10 cellular contexts compared by ENCODE assay signal in the genomic region with DNA sequence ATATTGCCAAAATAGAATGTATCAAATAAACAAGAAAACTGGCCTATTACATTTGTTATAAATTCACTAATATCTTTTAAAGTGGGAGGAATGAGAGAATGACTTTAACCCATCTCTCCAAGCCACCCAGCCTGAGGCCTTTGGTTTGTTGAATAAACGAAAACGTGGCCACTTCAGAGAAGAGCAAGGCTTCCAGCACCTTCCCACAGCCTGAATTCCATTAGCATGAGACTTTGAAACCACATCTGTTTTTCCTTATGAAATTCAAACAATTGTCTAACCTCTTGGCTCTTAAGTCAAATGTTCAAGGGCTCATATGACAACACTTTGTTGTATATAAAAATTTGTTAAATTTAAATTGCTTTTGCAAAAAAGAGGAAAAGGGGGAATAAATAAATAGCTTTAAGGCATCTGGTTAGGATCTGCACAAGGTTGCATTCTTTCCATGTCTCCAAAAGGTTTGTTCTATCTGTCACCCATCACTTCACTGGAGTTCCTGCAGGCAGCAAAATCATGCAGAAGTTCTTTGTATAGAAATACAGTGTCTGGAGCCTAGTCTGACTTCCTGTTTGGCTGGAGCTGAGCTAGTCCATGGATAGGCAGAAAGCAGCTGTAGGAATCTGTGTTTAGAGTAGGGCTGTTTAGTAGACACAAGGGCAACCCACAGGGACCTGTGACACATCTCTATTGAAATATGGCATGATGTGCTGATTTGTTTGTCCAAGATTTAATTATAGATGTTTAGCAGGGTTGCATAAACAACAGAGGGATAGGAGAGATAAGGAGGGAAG.
DNase-seq lines count a peak whose midpoint lies in the region; ATAC-seq and TF ChIP-seq lines count a peak whose summit lies in the region.
"Had no signal": no experiment of that assay in that cellular context is flagged by ENCODE, and none has a peak within 500 bp of the region (broad histone marks: within the 10 kb centered on the region; RNA-seq: fewer than 3 reads in every experiment).

No MANE protein-coding gene starts in this region.

- H3K36me3 ChIP-seq in BJ (ENCODE audit: control insufficient read depth, insufficient read depth, low read length) (no peaks in the 10 kb centered on the region), neural progenitor cell (no peaks in the 10 kb centered on the region)
- H3K36me3 ChIP-seq in CD8-positive, alpha-beta memory T cell (ENCODE audit: insufficient read depth, low read length) = no peaks in the 10 kb centered on the region

- H3K27me3 Mint-ChIP-seq in chondrocyte (ENCODE audit: low read depth) (peaks cover 7% of the 10 kb centered on the region), neural progenitor cell (ENCODE audit: insufficient read depth, low read depth) (no peaks in the 10 kb centered on the region)
- no peaks in the 10 kb centered on the region for H3K27me3 Mint-ChIP-seq in CD8-positive, alpha-beta memory T cell

- POLR2A ChIA-PET in BJ (lab: Charles Lee) = no interaction called here
- POLR2A ChIA-PET in CD8-positive, alpha-beta memory T cell (lab: Charles Lee) = no interaction called here

- H3K9ac ChIP-seq in neural progenitor cell = no peak overlapping the region

- H3K4me3 ChIP-seq in BJ (ENCODE audit: low read depth, low read length) = no peak overlapping the region
- no peak overlapping the region for H3K4me3 ChIP-seq in CD8-positive, alpha-beta memory T cell (ENCODE audit: low read length)
- no peak overlapping the region for H3K4me3 ChIP-seq in neural progenitor cell

- no peak for ATAC-seq in HG03565 (IDR thresholded peaks at IDR 0.05; ENCODE audit: unreplicated experiment)

- H3K27ac ChIP-seq in CD8-positive, alpha-beta memory T cell (ENCODE audit: low read depth, low read length) = no peak overlapping the region
- H3K27ac ChIP-seq in neural progenitor cell = no peak overlapping the region

- H3F3A ChIP-seq in neural progenitor cell (ENCODE audit: low read depth) = no peaks in the 10 kb centered on the region

- DNase-seq in BJ (ENCODE audit: low read depth) (peak; percentile 82), NCI-H2029 treated with DMSO at 0.1 percent for 48 hours (lab: John Stamatoyannopoulos, UW) (peak; percentile 0), chondrocyte (ENCODE audit: low spot score) (no peak), mucosa of gallbladder (ENCODE audit: low spot score) (peak; percentile 52), neural progenitor cell (ENCODE audit: low spot score) (no peak), NCI-H128 (lab: John Stamatoyannopoulos, UW; ENCODE audit: unreplicated experiment) (no peak)
- DNase-seq in CD8-positive, alpha-beta memory T cell = no peak
- DNase-seq: activated CD8-positive, alpha-beta memory T cell treated with anti-CD3 and anti-CD28 coated beads, Interleukin-2, amount 50 U/mL, for 4 hours; NCI-H2171 had no signal

- H3K9me3 Mint-ChIP-seq in chondrocyte (ENCODE audit: low read depth) (peaks cover 6% of the 10 kb centered on the region), neural progenitor cell (no peaks in the 10 kb centered on the region)
- H3K9me3 Mint-ChIP-seq in CD8-positive, alpha-beta memory T cell = peaks cover 0 to 6% (median 0%) of the 10 kb centered on the region in 5 donors

- TF ChIP-seq CTCF in BJ (IDR thresholded peaks at IDR 0.05; ENCODE audit: insufficient read depth, low read depth, low read length) (no peak), chondrocyte (IDR thresholded peaks at IDR 0.05) (no peak), neural progenitor cell (IDR thresholded peaks at IDR 0.05) (no peak)

- H3K4me3 Mint-ChIP-seq in chondrocyte (ENCODE audit: unreplicated experiment) (no peak overlapping the region), neural progenitor cell (no peak overlapping the region)
- H3K4me3 Mint-ChIP-seq in CD8-positive, alpha-beta memory T cell = no peak overlapping the region

- H2AFZ ChIP-seq in neural progenitor cell (replicated peaks) = no peak overlapping the region

- H3K4me1 Mint-ChIP-seq in chondrocyte (ENCODE audit: low read depth) = peaks cover 30% of the 10 kb centered on the region
- H3K4me1 Mint-ChIP-seq in CD8-positive, alpha-beta memory T cell = peaks cover 0 to 2% (median 0%) of the 10 kb centered on the region in 3 donors
- H3K4me1 Mint-ChIP-seq in neural progenitor cell = no peaks in the 10 kb centered on the region

- no peaks in the 10 kb centered on the region for H4K20me1 ChIP-seq in neural progenitor cell (ENCODE audit: low read depth)

- H3K36me3 Mint-ChIP-seq in chondrocyte (ENCODE audit: low read depth) (peaks cover 1% of the 10 kb centered on the region), neural progenitor cell (no peaks in the 10 kb centered on the region)
- H3K36me3 Mint-ChIP-seq in CD8-positive, alpha-beta memory T cell = no peaks in the 10 kb centered on the region

- H3K27ac Mint-ChIP-seq in chondrocyte (ENCODE audit: unreplicated experiment) (peak overlapping the region; percentile 80), neural progenitor cell (no peak overlapping the region)
- H3K27ac Mint-ChIP-seq in CD8-positive, alpha-beta memory T cell = no peak overlapping the region

- CTCF ChIA-PET in BJ (lab: Yijun Ruan, JAX) = no interaction called here
- CTCF ChIA-PET in CD8-positive, alpha-beta memory T cell (lab: Charles Lee) = no interaction called here

- no peaks in the 10 kb centered on the region for H3K9me3 ChIP-seq in CD8-positive, alpha-beta memory T cell (ENCODE audit: low read length)
- H3K9me3 ChIP-seq in neural progenitor cell (ENCODE audit: low read depth) = no peaks in the 10 kb centered on the region

- no peaks in the 10 kb centered on the region for H3K4me1 ChIP-seq in CD8-positive, alpha-beta memory T cell (ENCODE audit: insufficient read depth, low read length)
- H3K4me1 ChIP-seq in neural progenitor cell = no peaks in the 10 kb centered on the region

- H3K4me2 ChIP-seq in neural progenitor cell = no peak overlapping the region

- no peaks in the 10 kb centered on the region for H3K79me2 ChIP-seq in neural progenitor cell (ENCODE audit: low read depth)

- H3K27me3 ChIP-seq in BJ (ENCODE audit: control insufficient read depth, insufficient read depth, low read length) = peaks cover 4% of the 10 kb centered on the region
- no peaks in the 10 kb centered on the region for H3K27me3 ChIP-seq in CD8-positive, alpha-beta memory T cell (ENCODE audit: insufficient read depth, low read length, poor library complexity, severe bottlenecking)
- H3K27me3 ChIP-seq in neural progenitor cell = no peaks in the 10 kb centered on the region

Comparison
In these comparisons a context has a peak if more than half of its experiments do, and no peak if none do; other contexts are left out.
1. DNase-seq: peak in BJ (single experiment), NCI-H2029 treated with DMSO at 0.1 percent for 48 hours (single experiment) and mucosa of gallbladder (single experiment); none in chondrocyte (single experiment), CD8-positive, alpha-beta memory T cell (0 of 5), neural progenitor cell (single experiment) and NCI-H128 (single experiment).